33 cellular contexts compared by ENCODE assay signal in the genomic region with DNA sequence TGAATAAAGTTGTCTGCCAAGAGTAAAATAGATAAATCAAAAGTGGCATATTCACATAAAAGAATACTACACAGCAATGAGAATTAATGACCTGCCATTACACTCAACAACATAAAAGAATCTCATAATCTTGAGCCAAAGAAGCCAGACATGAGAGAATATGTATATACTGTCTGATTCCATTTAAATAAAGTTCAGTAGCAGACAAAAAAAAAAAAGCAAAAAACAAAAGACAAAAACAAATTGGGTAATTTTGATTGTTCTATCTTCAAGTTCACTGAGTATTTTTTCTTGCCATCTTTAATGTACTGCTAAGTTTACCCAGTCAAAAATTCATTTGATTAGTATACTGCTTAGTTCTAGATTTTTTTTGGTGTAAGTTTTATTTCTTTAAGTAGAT.
DNase-seq lines count a peak whose midpoint lies in the region; ATAC-seq, FAIRE-seq and TF ChIP-seq lines count a peak whose summit lies in the region.
"Had no signal": no experiment of that assay in that cellular context is flagged by ENCODE, and none has a peak within 500 bp of the region (broad histone marks: within the 10 kb centered on the region; RNA-seq: fewer than 3 reads in every experiment).

No MANE protein-coding gene starts in this region.

- H3K18ac ChIP-seq in mesenchymal stem cell (ENCODE audit: low read depth in 1 of 2, low read length in 2 of 2), result no peak overlapping the region

- H3K4me1 ChIP-seq in GM12878 (ENCODE audit: control insufficient read depth, insufficient read depth, low read length), result no peaks in the 10 kb centered on the region
- H3K4me1 ChIP-seq in K562 (replicated peaks in 1 of 2; ENCODE audit: control insufficient read depth in 2 of 2, insufficient read depth in 2 of 2, low read length in 2 of 2), result no peaks in the 10 kb centered on the region
- H3K4me1 ChIP-seq in kidney (ENCODE audit: control insufficient read depth in 1 of 2, insufficient read depth in 1 of 2, low read depth in 1 of 2, low read length in 2 of 2), result no peaks in the 10 kb centered on the region
- H3K4me1 ChIP-seq in mesenchymal stem cell (ENCODE audit: control insufficient read depth, insufficient read depth, low read depth, low read length), result no peaks in the 10 kb centered on the region
- H3K4me1 ChIP-seq: A549; BE2C; BLaER1; BLaER1 treated with 17β-estradiol and CSF1 and Interleukin-3, amounts not matched to agents 10 nM and 100 nM; Caco-2 had no signal

- H4K20me1 ChIP-seq in GM12878 (ENCODE audit: control insufficient read depth, insufficient read depth), result no peaks in the 10 kb centered on the region
- H4K20me1 ChIP-seq in K562 (replicated peaks; ENCODE audit: control insufficient read depth, insufficient read depth, low read length), result no peaks in the 10 kb centered on the region
- H4K20me1 ChIP-seq: BLaER1; BLaER1 treated with 17β-estradiol and CSF1 and Interleukin-3, amounts not matched to agents 10 nM and 100 nM had no signal

- in situ Hi-C loops in GM12878 (cut with MboI), result no loop called here
- in situ Hi-C loops in K562 (cut with MboI), result no loop called here

- DNase-seq in GM12878 (ENCODE audit: low read depth, low spot score) (no peak), K562 (ENCODE audit: extremely low read depth in 1 of 4, low spot score in 3 of 4) (no peak), kidney (no peak), NCI-H446 treated with DMSO at 0.1 percent for 48 hours (lab: John Stamatoyannopoulos, UW) (no peak), mesenchymal stem cell (no peak), cortex of kidney (lab: John Stamatoyannopoulos, UW) (no peak)
- DNase-seq: 8988T; ACHN; AML-193; BE2C; C1 segment of cervical spinal cord; Caco-2; Calu3; CD4-positive, alpha-beta memory T cell; CD4-positive, alpha-beta T cell; CD4-positive, CD25-positive, alpha-beta regulatory T cell; CD8-positive, alpha-beta memory T cell; CD8-positive, alpha-beta T cell; COR-L47; DMS 273 treated with DMSO at 0.1 percent for 48 hours; DMS153; DMS53; DMS79; DMS79 treated with DMSO at 0.1 percent for 48 hours; DND-41; EL had no signal

- no peak for TF ChIP-seq RAD21 in GM12878 (IDR thresholded peaks at IDR 0.05; ENCODE audit: insufficient read depth, low read depth, low read length)
- TF ChIP-seq RAD21 in K562 (CRISPR knock-in tag; conservative IDR thresholded peaks at IDR 0.05 in 1 of 2, IDR thresholded peaks at IDR 0.05 in 1 of 2), result no peak

- H3K4me2 ChIP-seq in GM12878 (ENCODE audit: control insufficient read depth, insufficient read depth) (no peak overlapping the region), K562 (ENCODE audit: insufficient read depth, low read length) (no peak overlapping the region), mesenchymal stem cell (ENCODE audit: low read length, poor library complexity, severe bottlenecking) (no peak overlapping the region)
- H3K4me2 ChIP-seq: A549; BLaER1; BLaER1 treated with 17β-estradiol and CSF1 and Interleukin-3, amounts not matched to agents 10 nM and 100 nM had no signal

- H2BK5ac ChIP-seq in mesenchymal stem cell (ENCODE audit: low read depth, low read length, poor library complexity, severe bottlenecking), result no peak overlapping the region

- no peak overlapping the region for H4K8ac ChIP-seq in mesenchymal stem cell (ENCODE audit: low read length)

- no peaks in the 10 kb centered on the region for H3K36me3 ChIP-seq in GM12878 (ENCODE audit: control insufficient read depth in 2 of 2, insufficient read depth in 2 of 2, low read length in 1 of 2)
- no peaks in the 10 kb centered on the region for H3K36me3 ChIP-seq in K562 (ENCODE audit: control insufficient read depth, insufficient read depth, low read length)
- no peaks in the 10 kb centered on the region for H3K36me3 ChIP-seq in kidney (ENCODE audit: control insufficient read depth in 1 of 2, insufficient read depth in 2 of 2, low read length in 2 of 2)
- no peaks in the 10 kb centered on the region for H3K36me3 ChIP-seq in mesenchymal stem cell (ENCODE audit: control insufficient read depth in 1 of 2, insufficient read depth in 2 of 2, low read depth in 1 of 2, low read length in 2 of 2)
- H3K36me3 ChIP-seq: BE2C; BLaER1; BLaER1 treated with 17β-estradiol and CSF1 and Interleukin-3, amounts not matched to agents 10 nM and 100 nM had no signal

- intact Hi-C loops in GM12878 (cut with micrococcal nuclease; ENCODE audit: unreplicated experiment) (no loop called here), K562 (cut with micrococcal nuclease) (no loop called here), kidney (cut with DNase I) (no loop called here)

- POLR2A ChIA-PET in GM12878 (lab: Charles Lee), result no interaction called here
- POLR2A ChIA-PET in K562 (lab: Yijun Ruan, JAX), result no interaction called here

- H3K9me1 ChIP-seq in K562 (ENCODE audit: control insufficient read depth, insufficient read depth, low read length), result no peaks in the 10 kb centered on the region

- H3K79me1 ChIP-seq in mesenchymal stem cell (replicated peaks; ENCODE audit: low read length, poor library complexity, severe bottlenecking), result no peaks in the 10 kb centered on the region

- no peak overlapping the region for H2AK5ac ChIP-seq in mesenchymal stem cell (ENCODE audit: low read length, severe bottlenecking)

- H3K23ac ChIP-seq in mesenchymal stem cell (ENCODE audit: low read length in 2 of 2), result no peak overlapping the region

- no peak for TF ChIP-seq CTCF in GM12878 (IDR thresholded peaks at IDR 0.05 in 2 of 3, conservative IDR thresholded peaks at IDR 0.05 in 1 of 3; ENCODE audit: control insufficient read depth in 2 of 3, extremely low read depth in 1 of 3, insufficient read depth in 1 of 3, low read depth in 3 of 3, low read length in 3 of 3)
- no peak for TF ChIP-seq CTCF in K562 (IDR thresholded peaks at IDR 0.05 in 2 of 3, conservative IDR thresholded peaks at IDR 0.05 in 1 of 3; ENCODE audit: insufficient read depth in 2 of 3, low read depth in 1 of 3, low read length in 3 of 3)
- TF ChIP-seq CTCF in kidney (IDR thresholded peaks at IDR 0.05; ENCODE audit: borderline replicate concordance, extremely low read depth, insufficient read depth), result no peak

- H2BK12ac ChIP-seq in mesenchymal stem cell (ENCODE audit: low read length in 2 of 2), result no peak overlapping the region

- H3K9me3 ChIP-seq in GM12878 (replicated peaks; ENCODE audit: control insufficient read depth, insufficient read depth, low read length) (no peaks in the 10 kb centered on the region), K562 (replicated peaks; ENCODE audit: control insufficient read depth, insufficient read depth, low read depth, low read length) (no peaks in the 10 kb centered on the region), kidney (ENCODE audit: control insufficient read depth in 1 of 2, low read length in 2 of 2) (no peaks in the 10 kb centered on the region), mesenchymal stem cell (ENCODE audit: control insufficient read depth, low read length) (no peaks in the 10 kb centered on the region)
- H3K9me3 ChIP-seq: A549, BE2C, Caco-2 had no signal

- SMC1A ChIA-PET in GM12878 (lab: Charles Lee; ENCODE audit: uncharacterized antibody, unreplicated experiment), result no interaction called here

- RAD21 ChIA-PET in GM12878 (lab: Charles Lee; ENCODE audit: unreplicated experiment), result no interaction called here

- H3K27ac ChIP-seq in GM12878 (ENCODE audit: control insufficient read depth, insufficient read depth) (no peak overlapping the region), K562 (ENCODE audit: extremely low read depth, low read depth, low read length) (no peak overlapping the region), kidney (ENCODE audit: low read depth in 2 of 2, low read length in 2 of 2) (no peak overlapping the region), mesenchymal stem cell (ENCODE audit: low read length, poor library complexity, severe bottlenecking) (no peak overlapping the region)
- H3K27ac ChIP-seq: 22Rv1; A549; BLaER1; BLaER1 treated with 17β-estradiol and CSF1 and Interleukin-3, amounts not matched to agents 10 nM and 100 nM; C4-2B had no signal

- TF ChIP-seq EP300 in GM12878 (IDR thresholded peaks at IDR 0.05; ENCODE audit: borderline replicate concordance in 1 of 2, control insufficient read depth in 1 of 2, low read depth in 2 of 2, low read length in 2 of 2) (no peak), K562 (IDR thresholded peaks at IDR 0.05; ENCODE audit: low read length) (no peak)

- TF ChIP-seq POLR2A in GM12878 (IDR thresholded peaks at IDR 0.05; ENCODE audit: low read depth, low read length) (no peak), K562 (conservative IDR thresholded peaks at IDR 0.05) (no peak)

- BruUV-seq in GM12878 (replicated peaks; lab: Mats Ljungman, UMichigan) (no TSS peak), K562 (replicated peaks; lab: Mats Ljungman, UMichigan) (no TSS peak)

- CTCF ChIA-PET in GM12878 (lab: Yijun Ruan, JAX) (no interaction called here), K562 (lab: Yijun Ruan, JAX; ENCODE audit: low intra/inter-chr PET ratio) (interaction anchor here (0.5 kb wide), 1 partner anchor 13 kb away, joined by 3 read pairs; no protein-coding TSS in a partner anchor)

- H3K79me2 ChIP-seq in GM12878 (ENCODE audit: control insufficient read depth, insufficient read depth, low read length) (no peaks in the 10 kb centered on the region), K562 (ENCODE audit: control insufficient read depth, insufficient read depth, low read length) (no peaks in the 10 kb centered on the region)

- no peak overlapping the region for H2BK120ac ChIP-seq in mesenchymal stem cell (ENCODE audit: low read depth, low read length)

- no peak overlapping the region for H3K14ac ChIP-seq in mesenchymal stem cell (ENCODE audit: low read length in 2 of 2)

- H2BK15ac ChIP-seq in mesenchymal stem cell (ENCODE audit: low read depth, poor library complexity, severe bottlenecking), result no peak overlapping the region

- FAIRE-seq in GM12878 (lab: Jason Lieb, UNC) (no peak), K562 (lab: Jason Lieb, UNC) (no peak), kidney (lab: Jason Lieb, UNC) (peak; percentile 6)
- FAIRE-seq: A204.1, D721Med had no signal

- H3K4me3 ChIP-seq in GM12878 (no peak overlapping the region), K562 (no peak overlapping the region), kidney (ENCODE audit: low read length in 2 of 2) (no peak overlapping the region), mesenchymal stem cell (ENCODE audit: insufficient read depth in 1 of 2, low read depth in 1 of 2, low read length in 2 of 2) (no peak overlapping the region)
- H3K4me3 ChIP-seq: A549; BLaER1; BLaER1 treated with 17β-estradiol and CSF1 and Interleukin-3, amounts not matched to agents 10 nM and 100 nM had no signal

- ATAC-seq in GM12878, result no peak
- ATAC-seq in K562, result no peak
- ATAC-seq: A549; CD8-positive, alpha-beta T cell had no signal

- H2AFZ ChIP-seq in GM12878 (ENCODE audit: control insufficient read depth, low read depth, low read length) (no peak overlapping the region), K562 (ENCODE audit: low read depth, low read length) (no peak overlapping the region), mesenchymal stem cell (ENCODE audit: low read depth, low read length) (no peak overlapping the region)

- no peaks in the 10 kb centered on the region for H3K27me3 ChIP-seq in GM12878 (replicated peaks in 1 of 2; ENCODE audit: control insufficient read depth in 2 of 2, insufficient read depth in 2 of 2, low read length in 1 of 2)
- peaks cover 2 to 5% of the 10 kb centered on the region in 2 experiments; a peak in 4 of 5 replicates for H3K27me3 ChIP-seq in K562 (ENCODE audit: control insufficient read depth in 2 of 2, insufficient read depth in 2 of 2, low read length in 2 of 2)
- peaks cover 0 to 3% of the 10 kb centered on the region in 2 experiments for H3K27me3 ChIP-seq in mesenchymal stem cell (ENCODE audit: control insufficient read depth in 1 of 2, insufficient read depth in 1 of 2, low read length in 2 of 2)
- H3K27me3 ChIP-seq: BE2C; BLaER1; BLaER1 treated with 17β-estradiol and CSF1 and Interleukin-3, amounts not matched to agents 10 nM and 100 nM had no signal

- H4K91ac ChIP-seq in mesenchymal stem cell (ENCODE audit: low read length), result no peak overlapping the region

- H3K9ac ChIP-seq in GM12878 (ENCODE audit: control insufficient read depth, insufficient read depth, low read length) (no peak overlapping the region), K562 (ENCODE audit: insufficient read depth in 1 of 2, low read depth in 2 of 2, low read length in 2 of 2) (no peak overlapping the region), kidney (ENCODE audit: low read length in 2 of 2) (no peak overlapping the region), mesenchymal stem cell (ENCODE audit: low read length) (no peak overlapping the region)
- H3K9ac ChIP-seq: BLaER1; BLaER1 treated with 17β-estradiol and CSF1 and Interleukin-3, amounts not matched to agents 10 nM and 100 nM had no signal

- H3K4ac ChIP-seq in mesenchymal stem cell (ENCODE audit: low read depth in 1 of 2, low read length in 2 of 2), result no peak overlapping the region
